ENCODE assay signal across 23 cellular contexts in the genomic region with DNA sequence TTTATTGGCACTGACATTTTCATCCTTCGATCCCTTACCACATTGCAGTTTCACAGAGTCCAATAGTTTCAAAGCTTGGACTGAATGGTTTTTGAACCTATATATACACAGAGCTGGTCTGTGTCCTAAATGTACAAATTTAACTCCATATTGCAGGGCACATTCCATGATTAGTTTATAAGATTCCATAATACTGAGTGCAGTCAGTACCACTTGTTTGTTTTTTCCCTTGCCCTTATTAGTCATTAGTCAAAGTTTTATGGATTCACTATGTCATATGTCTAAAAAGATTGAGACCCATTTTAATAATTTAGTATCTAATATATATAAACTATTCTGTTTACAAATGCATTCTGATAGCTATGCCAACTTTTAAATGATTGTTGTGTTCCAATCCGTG.
"Had no signal": no experiment of that assay in that cellular context is flagged by ENCODE, and none has a peak within 500 bp of the region (broad histone marks: within the 10 kb centered on the region; RNA-seq: fewer than 3 reads in every experiment).

No MANE protein-coding gene starts in this region.

- H3K36me3 ChIP-seq: colonic mucosa, esophagus muscularis mucosa, esophagus squamous epithelium, gastrocnemius medialis, gastroesophageal sphincter, heart left ventricle, heart right ventricle had no signal

- H3K4me3 ChIP-seq: colonic mucosa, coronary artery, dorsolateral prefrontal cortex, esophagus muscularis mucosa, esophagus squamous epithelium, gastrocnemius medialis, gastroesophageal sphincter, heart left ventricle, heart right ventricle had no signal

- H3K27ac ChIP-seq: colonic mucosa, coronary artery, dorsolateral prefrontal cortex, epithelial cell of prostate, esophagus muscularis mucosa, esophagus squamous epithelium, foreskin keratinocyte, gastrocnemius medialis, gastroesophageal sphincter, heart left ventricle, heart right ventricle had no signal

- ATAC-seq: effector memory CD8-positive, alpha-beta T cell; esophagus mucosa; foreskin keratinocyte; gastrocnemius medialis; gastroesophageal sphincter; heart left ventricle; heart right ventricle had no signal

- H3K9me3 ChIP-seq: colonic mucosa, esophagus muscularis mucosa, esophagus squamous epithelium, gastrocnemius medialis, gastroesophageal sphincter, heart left ventricle, heart right ventricle had no signal

- H3K4me1 ChIP-seq: colonic mucosa, esophagus muscularis mucosa, esophagus squamous epithelium, foreskin keratinocyte, gastroesophageal sphincter, heart right ventricle had no signal

- DNase-seq: colonic mucosa; cortex of kidney; dermis blood vessel endothelial cell; dorsolateral prefrontal cortex; effector CD4-positive, alpha-beta T cell; effector CD8-positive, alpha-beta T cell; effector memory CD4-positive, alpha-beta T cell; effector memory CD8-positive, alpha-beta T cell; endodermal cell; erythroblast; esophagus squamous epithelium; foreskin keratinocyte; foreskin melanocyte; gastrocnemius medialis; glutamatergic neuron; head of caudate nucleus; heart left ventricle; heart right ventricle had no signal

- H3K27me3 ChIP-seq: colonic mucosa, dorsolateral prefrontal cortex, esophagus muscularis mucosa, esophagus squamous epithelium, foreskin keratinocyte, gastrocnemius medialis, gastroesophageal sphincter, heart left ventricle, heart right ventricle had no signal
